1 cellular context compared by ENCODE assay signal in genomic region chr5:3598236-3598635, GRCh38.
TF ChIP-seq lines count a peak whose summit lies in the region.

No MANE protein-coding gene starts in this region.

TF ChIP-seq in H1, 55 proteins besides CTCF, POLR2A, EP300 and RAD21:
- TF ChIP-seq BRCA1 (IDR thresholded peaks at IDR 0.05; ENCODE audit: low read depth, low read length), result no peak
- no peak for TF ChIP-seq PHF8 (conservative IDR thresholded peaks at IDR 0.05; ENCODE audit: low read depth, low read length)
- TF ChIP-seq RXRA (IDR thresholded peaks at IDR 0.05; ENCODE audit: insufficient read depth, low read depth, low read length), result no peak
- no peak for TF ChIP-seq GABPA (IDR thresholded peaks at IDR 0.05; ENCODE audit: borderline replicate concordance, insufficient read depth, low read length)
- no peak for TF ChIP-seq RNF2 (IDR thresholded peaks at IDR 0.05; ENCODE audit: borderline replicate concordance, low read depth, low read length, missing control alignments, poor library complexity, severe bottlenecking)
- TF ChIP-seq BCL11A (IDR thresholded peaks at IDR 0.05; ENCODE audit: low read depth in 2 of 2, low read length in 2 of 2), result no peak
- TF ChIP-seq HDAC2 (IDR thresholded peaks at IDR 0.05; ENCODE audit: borderline replicate concordance in 1 of 2, low read depth in 2 of 2, low read length in 2 of 2), result no peak
- no peak for TF ChIP-seq CBX5 (IDR thresholded peaks at IDR 0.05; ENCODE audit: low read depth, low read length)
- no peak for TF ChIP-seq CHD2 (IDR thresholded peaks at IDR 0.05; ENCODE audit: low read length)
- TF ChIP-seq CREB1 (IDR thresholded peaks at IDR 0.05), result no peak
- TF ChIP-seq SAP30 (IDR thresholded peaks at IDR 0.05; ENCODE audit: insufficient read depth, insufficient replicate concordance, low read length), result no peak
- TF ChIP-seq CTBP2 (IDR thresholded peaks at IDR 0.05; ENCODE audit: borderline replicate concordance, insufficient read depth, insufficient read length, low read length), result no peak
- no peak for TF ChIP-seq POLR2AphosphoS5 (IDR thresholded peaks at IDR 0.05; ENCODE audit: low read depth, low read length)
- TF ChIP-seq CHD1 (IDR thresholded peaks at IDR 0.05; ENCODE audit: low read depth, low read length), result no peak
- no peak for TF ChIP-seq TBP (IDR thresholded peaks at IDR 0.05; ENCODE audit: low read depth, low read length)
- no peak for TF ChIP-seq NANOG (IDR thresholded peaks at IDR 0.05; ENCODE audit: insufficient read depth, low read depth, low read length, poor library complexity, severe bottlenecking)
